16 cellular contexts compared by ENCODE assay signal in genomic region chr4:139005774-139006173, GRCh38. TPM values are rescaled to one million over a fixed set of nuclear protein-coding genes. Genes with fewer than 3 reads are reported as not detected.
DNase-seq lines count a peak whose midpoint lies in the region; ATAC-seq and TF ChIP-seq lines count a peak whose summit lies in the region.
"Had no signal": no experiment of that assay in that cellular context is flagged by ENCODE, and none has a peak within 500 bp of the region (broad histone marks: within the 10 kb centered on the region; RNA-seq: fewer than 3 reads in every experiment).

No MANE protein-coding gene starts in this region.

- no peaks in the 10 kb centered on the region for H3K79me2 ChIP-seq in GM23338 (replicated peaks; ENCODE audit: insufficient read depth)

- ATAC-seq in RWPE2 (ENCODE audit: low read depth) (no peak), GM23338 (no peak)
- ATAC-seq: CD8-positive, alpha-beta T cell had no signal

- no peaks in the 10 kb centered on the region for H4K20me1 ChIP-seq in GM23338 (replicated peaks; ENCODE audit: insufficient read depth)
- H4K20me1 ChIP-seq: BLaER1 treated with 17β-estradiol and CSF1 and Interleukin-3, amounts not matched to agents 10 nM and 100 nM had no signal

- no peak overlapping the region for H3K27ac Mint-ChIP-seq in GM23338
- H3K27ac Mint-ChIP-seq: B cell; CD8-positive, alpha-beta T cell had no signal

- peaks cover 11% of the 10 kb centered on the region; the same call in 2 of the 3 replicates for H3K36me3 Mint-ChIP-seq in GM23338 (ENCODE audit: low read depth)
- H3K36me3 Mint-ChIP-seq: CD8-positive, alpha-beta T cell had no signal

- H3K36me3 ChIP-seq in RWPE2 (ENCODE audit: low read depth) (no peaks in the 10 kb centered on the region), GM23338 (ENCODE audit: insufficient read depth) (no peaks in the 10 kb centered on the region; the same call in 1 of the 2 replicates)

- POLR2A ChIA-PET in RWPE1 (lab: Yijun Ruan, JAX; ENCODE audit: low non-redundant PET), result no interaction called here

- peaks cover 16% of the 10 kb centered on the region for H3K9me3 Mint-ChIP-seq in GM23338
- H3K9me3 Mint-ChIP-seq: CD8-positive, alpha-beta T cell had no signal

- H3K4me3 Mint-ChIP-seq in GM23338, result no peak overlapping the region
- H3K4me3 Mint-ChIP-seq: B cell; CD8-positive, alpha-beta T cell; H9 had no signal

- H2AFZ ChIP-seq in GM23338, result no peak overlapping the region

- H3K27me3 ChIP-seq in RWPE2 (ENCODE audit: insufficient read depth, poor library complexity, severe bottlenecking), result no peaks in the 10 kb centered on the region
- no peaks in the 10 kb centered on the region for H3K27me3 ChIP-seq in GM23338 (ENCODE audit: insufficient read depth)
- H3K27me3 ChIP-seq: BLaER1 treated with 17β-estradiol and CSF1 and Interleukin-3, amounts not matched to agents 10 nM and 100 nM had no signal

- no peaks in the 10 kb centered on the region for H3K4me1 ChIP-seq in RWPE2 (ENCODE audit: insufficient read depth, poor library complexity, severe bottlenecking)
- H3K4me1 ChIP-seq in GM23338 (ENCODE audit: insufficient read depth), result no peaks in the 10 kb centered on the region

- no peaks in the 10 kb centered on the region for H3K9me2 ChIP-seq in GM23338 (ENCODE audit: insufficient read depth)

- H3K9me3 ChIP-seq in RWPE2 (ENCODE audit: severe bottlenecking), result no peaks in the 10 kb centered on the region

- CTCF ChIA-PET in RWPE1 (lab: Yijun Ruan, JAX), result no interaction called here

- H3K4me1 Mint-ChIP-seq in GM23338, result no peaks in the 10 kb centered on the region
- H3K4me1 Mint-ChIP-seq: B cell, H9 had no signal

- H3K4me3 ChIP-seq in RWPE2 (ENCODE audit: severe bottlenecking) (no peak overlapping the region), GM23338 (no peak overlapping the region)
- H3K4me3 ChIP-seq: BLaER1 treated with 17β-estradiol and CSF1 and Interleukin-3, amounts not matched to agents 10 nM and 100 nM had no signal

- peaks cover 9% of the 10 kb centered on the region for H3K27me3 Mint-ChIP-seq in GM23338 (ENCODE audit: insufficient read depth, low read depth, poor library complexity)
- H3K27me3 Mint-ChIP-seq: B cell had no signal

- peak overlapping the region; percentile 24 for H3K27ac ChIP-seq in RWPE2 (ENCODE audit: poor library complexity, severe bottlenecking)
- H3K27ac ChIP-seq in RWPE1, result no peak overlapping the region
- no peak overlapping the region for H3K27ac ChIP-seq in GM23338 (ENCODE audit: low read depth)
- H3K27ac ChIP-seq: BLaER1 treated with 17β-estradiol and CSF1 and Interleukin-3, amounts not matched to agents 10 nM and 100 nM had no signal

- no peaks in the 10 kb centered on the region for H3F3A ChIP-seq in GM23338 (replicated peaks; ENCODE audit: low read depth)

- TF ChIP-seq CTCF in RWPE2 (IDR thresholded peaks at IDR 0.05; ENCODE audit: poor library complexity, severe bottlenecking), result no peak
- TF ChIP-seq CTCF in RWPE1 (conservative IDR thresholded peaks at IDR 0.05; ENCODE audit: low read depth), result no peak
- no peak for TF ChIP-seq CTCF in GM13977 (IDR thresholded peaks at IDR 0.05; ENCODE audit: extremely low read depth, insufficient read depth, missing control alignments)
- no peak for TF ChIP-seq CTCF in GM23338 (conservative IDR thresholded peaks at IDR 0.05; ENCODE audit: low read depth in 2 of 2)

- no peak overlapping the region for H3K4me2 ChIP-seq in GM23338
- H3K4me2 ChIP-seq: BLaER1 treated with 17β-estradiol and CSF1 and Interleukin-3, amounts not matched to agents 10 nM and 100 nM had no signal

- DNase-seq in NCI-H2029 (lab: John Stamatoyannopoulos, UW) (peak; percentile 32), NCI-H2029 treated with DMSO at 0.1 percent for 48 hours (lab: John Stamatoyannopoulos, UW) (no peak), Daoy (ENCODE audit: low read depth) (peak; percentile 15), RWPE2 (ENCODE audit: low spot score) (no peak), RWPE1 (ENCODE audit: low spot score) (no peak), GM13977 (ENCODE audit: low spot score) (no peak), GM23338 (ENCODE audit: low spot score) (no peak)
- DNase-seq: 8988T; CD8-positive, alpha-beta T cell; COR-L47; DMS 273 treated with DMSO at 0.1 percent for 48 hours; DMS79; GF-D8; H9 had no signal

- in situ Hi-C loops in GM13977 (cut with MboI; ENCODE audit: low pct_unique_long_range_greater_than_20kb, low sequenced_read_pairs, unreplicated experiment), result no loop called here

TF ChIP-seq in GM23338, 12 proteins besides CTCF, POLR2A, EP300 and RAD21 (continues in another document):
- TF ChIP-seq POLR2AphosphoS5 (IDR thresholded peaks at IDR 0.05; ENCODE audit: low read depth) (no peak), ZNF114 (CRISPR knock-in tag; IDR thresholded peaks at IDR 0.05) (no peak), ETS1 (IDR thresholded peaks at IDR 0.05) (no peak), ZNF331 (CRISPR knock-in tag; IDR thresholded peaks at IDR 0.05; ENCODE audit: low read depth) (no peak), STAT1 (IDR thresholded peaks at IDR 0.05; ENCODE audit: unreplicated experiment) (no peak), JUNB (IDR thresholded peaks at IDR 0.05; ENCODE audit: unreplicated experiment) (no peak), EZH2 (IDR thresholded peaks at IDR 0.05; ENCODE audit: low read depth, unreplicated experiment) (no peak), CREB1 (CRISPR knock-in tag; IDR thresholded peaks at IDR 0.05; ENCODE audit: low read depth) (no peak), EZH2phosphoT487 (IDR thresholded peaks at IDR 0.05; ENCODE audit: unreplicated experiment) (no peak), NANOG (IDR thresholded peaks at IDR 0.05; ENCODE audit: borderline replicate concordance) (no peak), REST (IDR thresholded peaks at IDR 0.05; ENCODE audit: unreplicated experiment) (no peak)

RNA-seq across cellular contexts. Expression of gene NOCT, which starts 9.8 kb away (rescaled TPM):
- 12.4 and 16.6 TPM in 2 replicates for total RNA-seq in Daoy (2014; rRNA removed; shearing (Covaris generic))
- 58.3 and 76.6 TPM in 2 replicates for total RNA-seq in GM23338 (2014; rRNA removed; shearing (Covaris generic))
- 16.0 and 18.9 TPM in 2 replicates for polyA plus RNA-seq in GM23338 (2016; fragmentation: Nextera tagmentation; extraction: Ambion mirVana)

Comparison
In these comparisons a context has a peak if more than half of its experiments do, and no peak if none do; other contexts are left out.
1. DNase-seq: peak in NCI-H2029 (single experiment) and Daoy (single experiment); none in NCI-H2029 treated with DMSO at 0.1 percent for 48 hours (single experiment), RWPE2 (single experiment), RWPE1 (single experiment), GM13977 (single experiment) and GM23338 (single experiment).